In genomic region chr3:43286886-43287301, GRCh38 we compare ENCODE assay signal across 8 cellular contexts. TPM values are rescaled to one million over a fixed set of nuclear protein-coding genes. Genes with fewer than 3 reads are reported as not detected.
DNase-seq lines count a peak whose midpoint lies in the region; ATAC-seq and TF ChIP-seq lines count a peak whose summit lies in the region.

No MANE protein-coding gene starts in this region.

- H3K36me3 ChIP-seq in Loucy (ENCODE audit: insufficient read depth, low read length), result no peaks in the 10 kb centered on the region

- H3K9me3 Mint-ChIP-seq in activated T-helper 17 cell treated with anti-CD3 and anti-CD28 coated beads, Interleukin-2, amount 50 U/mL, for 72 hours, result no peaks in the 10 kb centered on the region
- no peaks in the 10 kb centered on the region for H3K9me3 Mint-ChIP-seq in osteocyte (ENCODE audit: unreplicated experiment)

- H3K79me2 ChIP-seq in Loucy (ENCODE audit: insufficient read depth, low read length), result peaks cover 50% of the 10 kb centered on the region

- H4K20me1 ChIP-seq in Loucy (ENCODE audit: insufficient read depth, low read length, poor library complexity, severe bottlenecking), result peaks cover 36% of the 10 kb centered on the region

- peak overlapping the region; percentile 87 for H3K27ac Mint-ChIP-seq in activated T-helper 17 cell treated with anti-CD3 and anti-CD28 coated beads, Interleukin-2, amount 50 U/mL, for 72 hours
- peak overlapping the region; percentile 88 for H3K27ac Mint-ChIP-seq in osteocyte (ENCODE audit: unreplicated experiment)

- no peaks in the 10 kb centered on the region for H3K9me3 ChIP-seq in Loucy (ENCODE audit: insufficient read depth, low read depth, low read length)

- H3K9ac ChIP-seq in Loucy (ENCODE audit: low read depth, low read length, poor library complexity, severe bottlenecking), result peak overlapping the region; percentile 74

- peaks cover 30% of the 10 kb centered on the region for H3K4me1 Mint-ChIP-seq in activated T-helper 17 cell treated with anti-CD3 and anti-CD28 coated beads, Interleukin-2, amount 50 U/mL, for 72 hours
- peaks cover 45% of the 10 kb centered on the region for H3K4me1 Mint-ChIP-seq in osteocyte (ENCODE audit: unreplicated experiment)

- H3K4me1 ChIP-seq in Loucy (ENCODE audit: insufficient read depth, low read length, poor library complexity, severe bottlenecking), result peaks cover 49% of the 10 kb centered on the region
- peaks cover 35% of the 10 kb centered on the region for H3K4me1 ChIP-seq in foreskin keratinocyte

- H3K4me3 ChIP-seq in Loucy (ENCODE audit: low read length, poor library complexity, severe bottlenecking), result peak overlapping the region; percentile 85

- peaks cover 25% of the 10 kb centered on the region for H3K36me3 Mint-ChIP-seq in activated T-helper 17 cell treated with anti-CD3 and anti-CD28 coated beads, Interleukin-2, amount 50 U/mL, for 72 hours (ENCODE audit: low read depth)
- peaks cover 3% of the 10 kb centered on the region for H3K36me3 Mint-ChIP-seq in osteocyte (ENCODE audit: unreplicated experiment)

- ATAC-seq in GM21723 (IDR thresholded peaks at IDR 0.05; ENCODE audit: unreplicated experiment) (peak; percentile 37), foreskin keratinocyte (peak; percentile 16)
- peak; percentile 16 for ATAC-seq in activated T-helper 17 cell treated with anti-CD3 and anti-CD28 coated beads, Interleukin-2, amount 50 U/mL, for 72 hours (replicated peaks)

- DNase-seq in GM03348 (ENCODE audit: low spot score), result peak; percentile 78
- no peak for DNase-seq in foreskin keratinocyte
- no peak for DNase-seq in osteocyte (ENCODE audit: extremely low spot score, unreplicated experiment)
- DNase-seq in mesenteric fat pad (ENCODE audit: low spot score), result no peak
- no peak for DNase-seq in NCI-H446 treated with DMSO at 0.1 percent for 48 hours (lab: John Stamatoyannopoulos, UW)

- no peaks in the 10 kb centered on the region for H3K27me3 Mint-ChIP-seq in activated T-helper 17 cell treated with anti-CD3 and anti-CD28 coated beads, Interleukin-2, amount 50 U/mL, for 72 hours
- H3K27me3 Mint-ChIP-seq in osteocyte (ENCODE audit: unreplicated experiment), result peaks cover 21% of the 10 kb centered on the region

- no peaks in the 10 kb centered on the region for H3K9me2 ChIP-seq in Loucy (replicated peaks; ENCODE audit: low read depth, low read length)

- H3K27me3 ChIP-seq in Loucy (ENCODE audit: insufficient read depth, low read length, poor library complexity, severe bottlenecking) (no peaks in the 10 kb centered on the region), foreskin keratinocyte (no peaks in the 10 kb centered on the region)

- no peaks in the 10 kb centered on the region for H3F3A ChIP-seq in Loucy (ENCODE audit: low read depth)

- peak overlapping the region; percentile 92 for H3K4me2 ChIP-seq in Loucy (ENCODE audit: low read depth, low read length, poor library complexity, severe bottlenecking)

- H2AFZ ChIP-seq in Loucy (ENCODE audit: low read length), result no peak overlapping the region

- peak overlapping the region; percentile 87 for H3K27ac ChIP-seq in foreskin keratinocyte

- TF ChIP-seq CTCF in Loucy (conservative IDR thresholded peaks at IDR 0.05; ENCODE audit: low read length) (no peak), foreskin keratinocyte (conservative IDR thresholded peaks at IDR 0.05) (no peak), osteocyte (IDR thresholded peaks at IDR 0.05) (no peak)

- H3K4me3 Mint-ChIP-seq in activated T-helper 17 cell treated with anti-CD3 and anti-CD28 coated beads, Interleukin-2, amount 50 U/mL, for 72 hours, result peak overlapping the region; percentile 90
- H3K4me3 Mint-ChIP-seq in osteocyte (ENCODE audit: unreplicated experiment), result peak overlapping the region; percentile 86

RNA-seq across cellular contexts. Expression of gene SNRK, which starts 0.6 kb away (rescaled TPM):
- total RNA-seq in activated T-helper 17 cell treated with anti-CD3 and anti-CD28 coated beads, Interleukin-2, amount 50 U/mL, for 72 hours, result 10 to 100 TPM; 25.7 to 25.8 TPM
- total RNA-seq in foreskin keratinocyte, result 29.4 and 36.0 TPM in 2 replicates
- 6.0 and 7.2 TPM in 2 replicates for polyA plus RNA-seq in foreskin keratinocyte
- 25.9 and 29.2 TPM in 2 replicates for total RNA-seq in osteocyte
- total RNA-seq in mesenteric fat pad, result 59.1 TPM
